Comparison of ENCODE assay signal across 15 cellular contexts in genomic region chr18:68220458-68220857, GRCh38.
"Had no signal": no experiment of that assay in that cellular context is flagged by ENCODE, and none has a peak within 500 bp of the region (broad histone marks: within the 10 kb centered on the region; RNA-seq: fewer than 3 reads in every experiment).

No MANE protein-coding gene starts in this region.

- H3K4me1 Mint-ChIP-seq: activated CD4-positive, alpha-beta T cell treated with anti-CD3 and anti-CD28 coated beads, Interleukin-2, amount 10 ng/mL, durations not matched to agents 7 days and 5 days; activated naive CD4-positive, alpha-beta T cell treated with anti-CD3 and anti-CD28 coated beads, Interleukin-2, amount 10 ng/mL, durations not matched to agents 7 days and 5 days had no signal

- H3K4me3 Mint-ChIP-seq: activated CD4-positive, alpha-beta T cell treated with anti-CD3 and anti-CD28 coated beads, Interleukin-2, amount 10 ng/mL, durations not matched to agents 7 days and 5 days; activated CD8-positive, alpha-beta T cell treated with anti-CD3 and anti-CD28 coated beads, Interleukin-2, amount 10 ng/mL, durations not matched to agents 7 days and 5 days; activated naive CD4-positive, alpha-beta T cell treated with anti-CD3 and anti-CD28 coated beads, Interleukin-2, amount 10 ng/mL, durations not matched to agents 7 days and 5 days; activated T-cell treated with anti-CD3 and anti-CD28 coated beads, Interleukin-2, amount 50 U/mL, for 24 hours; effector memory CD8-positive, alpha-beta T cell; natural killer cell treated with Interleukin-12 subunit alpha and Interleukin-12 subunit beta and Interleukin-15 and Interleukin-18, amount 100 ng/mL, for 72 hours had no signal

- H3K4me3 ChIP-seq: esophagus squamous epithelium, transverse colon, vagina had no signal

- H3K27ac ChIP-seq: esophagus squamous epithelium, transverse colon, vagina had no signal

- H3K27me3 Mint-ChIP-seq: activated CD4-positive, alpha-beta T cell treated with anti-CD3 and anti-CD28 coated beads, Interleukin-2, amount 10 ng/mL, durations not matched to agents 7 days and 5 days; activated naive CD4-positive, alpha-beta T cell treated with anti-CD3 and anti-CD28 coated beads, Interleukin-2, amount 10 ng/mL, durations not matched to agents 7 days and 5 days; activated T-cell treated with anti-CD3 and anti-CD28 coated beads, Interleukin-2, amount 50 U/mL, for 24 hours; effector memory CD8-positive, alpha-beta T cell; natural killer cell treated with Interleukin-12 subunit alpha and Interleukin-12 subunit beta and Interleukin-15 and Interleukin-18, amount 100 ng/mL, for 72 hours had no signal

- H3K27ac Mint-ChIP-seq: activated CD4-positive, alpha-beta T cell treated with anti-CD3 and anti-CD28 coated beads, Interleukin-2, amount 10 ng/mL, durations not matched to agents 7 days and 5 days; activated CD8-positive, alpha-beta T cell treated with anti-CD3 and anti-CD28 coated beads, Interleukin-2, amount 10 ng/mL, durations not matched to agents 7 days and 5 days; activated naive CD4-positive, alpha-beta T cell treated with anti-CD3 and anti-CD28 coated beads, Interleukin-2, amount 10 ng/mL, durations not matched to agents 7 days and 5 days; activated T-cell treated with anti-CD3 and anti-CD28 coated beads, Interleukin-2, amount 50 U/mL, for 24 hours; effector memory CD8-positive, alpha-beta T cell; natural killer cell treated with Interleukin-12 subunit alpha and Interleukin-12 subunit beta and Interleukin-15 and Interleukin-18, amount 100 ng/mL, for 72 hours had no signal

- H3K9me3 Mint-ChIP-seq: activated CD4-positive, alpha-beta T cell treated with anti-CD3 and anti-CD28 coated beads, Interleukin-2, amount 10 ng/mL, durations not matched to agents 7 days and 5 days; activated naive CD4-positive, alpha-beta T cell treated with anti-CD3 and anti-CD28 coated beads, Interleukin-2, amount 10 ng/mL, durations not matched to agents 7 days and 5 days; activated T-cell treated with anti-CD3 and anti-CD28 coated beads, Interleukin-2, amount 50 U/mL, for 24 hours had no signal

- H3K4me1 ChIP-seq: esophagus squamous epithelium, transverse colon, vagina had no signal

- H3K36me3 Mint-ChIP-seq: activated naive CD4-positive, alpha-beta T cell treated with anti-CD3 and anti-CD28 coated beads, Interleukin-2, amount 10 ng/mL, durations not matched to agents 7 days and 5 days; natural killer cell treated with Interleukin-12 subunit alpha and Interleukin-12 subunit beta and Interleukin-15 and Interleukin-18, amount 100 ng/mL, for 72 hours had no signal

- H3K36me3 ChIP-seq: esophagus squamous epithelium, transverse colon, vagina had no signal

- ATAC-seq: activated CD8-positive, alpha-beta T cell treated with anti-CD3 and anti-CD28 coated beads, Interleukin-2, amount 10 ng/mL, durations not matched to agents 7 days and 5 days; effector memory CD8-positive, alpha-beta T cell; natural killer cell treated with Interleukin-12 subunit alpha and Interleukin-12 subunit beta and Interleukin-15 and Interleukin-18, amount 100 ng/mL, for 72 hours; stimulated activated naive CD8-positive, alpha-beta T cell treated with anti-CD3 and anti-CD28 coated beads, Interleukin-15, Interleukin-2, amounts not matched to agents 100 U/mL and 50 U/mL, for 24 hours had no signal

- DNase-seq: activated CD4-positive, alpha-beta T cell treated with anti-CD3 and anti-CD28 coated beads, Interleukin-2, amount 10 ng/mL, durations not matched to agents 7 days and 5 days; activated CD8-positive, alpha-beta T cell treated with anti-CD3 and anti-CD28 coated beads, Interleukin-2, amount 10 ng/mL, durations not matched to agents 7 days and 5 days; activated naive CD4-positive, alpha-beta T cell treated with anti-CD3 and anti-CD28 coated beads, Interleukin-2, amount 10 ng/mL, durations not matched to agents 7 days and 5 days; activated T-cell treated with anti-CD3 and anti-CD28 coated beads, Interleukin-2, amount 50 U/mL, for 24 hours; effector memory CD8-positive, alpha-beta T cell; esophagus squamous epithelium; nucleus accumbens; posterior cingulate gyrus; stimulated activated CD4-positive, alpha-beta T cell treated with anti-CD3 and anti-CD28 coated beads, Interleukin-2, amount 100 ng/mL, for 24 hours; stimulated activated naive CD8-positive, alpha-beta T cell treated with anti-CD3 and anti-CD28 coated beads, Interleukin-15, Interleukin-2, amounts not matched to agents 100 U/mL and 50 U/mL, for 24 hours; substantia nigra; T1000; transverse colon had no signal

- H3K27me3 ChIP-seq: esophagus squamous epithelium, transverse colon, vagina had no signal

- H3K9me3 ChIP-seq: esophagus squamous epithelium, transverse colon, vagina had no signal
